ENCODE assay signal across 1 cellular context in genomic region chr16:10957771-10958486, GRCh38.
A peak's percentile ranks its signal among the peaks of the same experiment; 100 is the strongest.
TF ChIP-seq lines count a peak whose summit lies in the region.

No MANE protein-coding gene starts in this region.

TF ChIP-seq in GM12878, 131 proteins besides CTCF, POLR2A, EP300 and RAD21 (continued from another document and continues in another):
- TF ChIP-seq USF1 (IDR thresholded peaks at IDR 0.05; ENCODE audit: borderline replicate concordance, extremely low read length, insufficient read depth, low read depth, low read length) (no peak), USF2 (IDR thresholded peaks at IDR 0.05; ENCODE audit: borderline replicate concordance, low read depth, low read length) (no peak), NKRF (conservative IDR thresholded peaks at IDR 0.05) (no peak), PML (IDR thresholded peaks at IDR 0.05; ENCODE audit: low read length) (peak; percentile 29; the same call in 1 of the 2 replicates), E4F1 (IDR thresholded peaks at IDR 0.05; ENCODE audit: borderline replicate concordance, partially characterized antibody) (no peak), MEF2B (IDR thresholded peaks at IDR 0.05; ENCODE audit: partially characterized antibody, poor library complexity, severe bottlenecking) (peak; percentile 61), ZNF592 (IDR thresholded peaks at IDR 0.05) (no peak), ZNF274 (IDR thresholded peaks at IDR 0.05; ENCODE audit: insufficient read depth, insufficient read length) (no peak), FOS (IDR thresholded peaks at IDR 0.05; ENCODE audit: borderline replicate concordance, extremely low read depth, insufficient read length) (no peak), PKNOX1 (IDR thresholded peaks at IDR 0.05) (peak; percentile 79), STAT1 (conservative IDR thresholded peaks at IDR 0.05) (no peak), CREM (IDR thresholded peaks at IDR 0.05; ENCODE audit: low read depth) (peak; percentile 45; the same call in 1 of the 2 replicates), JUND (IDR thresholded peaks at IDR 0.05; ENCODE audit: low read depth, low read length) (no peak), MTA3 (IDR thresholded peaks at IDR 0.05; ENCODE audit: borderline replicate concordance, low read length) (no peak), TARDBP (IDR thresholded peaks at IDR 0.05; ENCODE audit: borderline replicate concordance) (no peak), GATAD2B (conservative IDR thresholded peaks at IDR 0.05; ENCODE audit: low read depth) (no peak), TAF1 (IDR thresholded peaks at IDR 0.05; ENCODE audit: borderline replicate concordance, low read depth, low read length) (no peak), POU2F2 (IDR thresholded peaks at IDR 0.05; ENCODE audit: borderline replicate concordance, low read depth, low read length) (no peak), PBX3 (IDR thresholded peaks at IDR 0.05; ENCODE audit: insufficient replicate concordance, low read depth, low read length) (no peak), SMAD5 (IDR thresholded peaks at IDR 0.05; ENCODE audit: low read depth) (no peak), RELB (IDR thresholded peaks at IDR 0.05; ENCODE audit: low read depth) (peak; percentile 57; the same call in 1 of the 2 replicates), CREB1 (IDR thresholded peaks at IDR 0.05; ENCODE audit: low read depth) (peak; percentile 50; the same call in 1 of the 2 replicates), NR2F1 (conservative IDR thresholded peaks at IDR 0.05) (no peak), NFXL1 (IDR thresholded peaks at IDR 0.05; ENCODE audit: borderline replicate concordance) (no peak), CUX1 (IDR thresholded peaks at IDR 0.05; ENCODE audit: insufficient replicate concordance, low read depth, low read length) (peak; percentile 76), PRDM15 (CRISPR knock-in tag; IDR thresholded peaks at IDR 0.05) (no peak), PAX5 (IDR thresholded peaks at IDR 0.05; ENCODE audit: borderline replicate concordance, low read depth, low read length) (no peak), EED (IDR thresholded peaks at IDR 0.05; ENCODE audit: low read depth) (peak; percentile 48), NFIC (IDR thresholded peaks at IDR 0.05; ENCODE audit: low read depth, low read length) (peak; percentile 82; the same call in 1 of the 2 replicates), RB1 (IDR thresholded peaks at IDR 0.05; ENCODE audit: borderline replicate concordance) (no peak)
